In the genomic region with DNA sequence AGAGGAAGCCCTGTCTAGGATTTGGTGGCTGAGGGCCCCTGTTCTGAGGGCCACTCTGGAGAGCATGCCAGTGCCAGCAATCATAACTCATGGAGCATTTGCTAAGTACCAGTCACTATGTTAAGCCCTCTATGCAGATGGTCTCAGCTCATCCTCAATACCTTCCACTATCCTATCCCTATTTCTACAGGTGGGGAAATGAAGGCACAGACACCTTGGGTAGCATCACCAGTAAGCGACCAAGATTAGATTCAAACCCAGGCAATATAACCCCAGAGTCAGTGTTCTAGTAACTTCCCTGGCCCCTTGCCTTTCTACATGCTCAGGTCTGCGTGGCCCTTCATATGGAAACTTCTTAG, we compare ENCODE assay signal across 3 cellular contexts.
TF ChIP-seq lines count a peak whose summit lies in the region.

No MANE protein-coding gene starts in this region.

TF ChIP-seq in SK-N-SH treated with all-trans-retinoic acid at 6 μM for 48 hours, 23 proteins besides CTCF, POLR2A, EP300 and RAD21:
- TF ChIP-seq ISL1 (CRISPR knock-in tag; IDR thresholded peaks at IDR 0.05), result no peak
- TF ChIP-seq ZC3H10 (CRISPR knock-in tag; IDR thresholded peaks at IDR 0.05), result no peak
- TF ChIP-seq, protein P1, sequence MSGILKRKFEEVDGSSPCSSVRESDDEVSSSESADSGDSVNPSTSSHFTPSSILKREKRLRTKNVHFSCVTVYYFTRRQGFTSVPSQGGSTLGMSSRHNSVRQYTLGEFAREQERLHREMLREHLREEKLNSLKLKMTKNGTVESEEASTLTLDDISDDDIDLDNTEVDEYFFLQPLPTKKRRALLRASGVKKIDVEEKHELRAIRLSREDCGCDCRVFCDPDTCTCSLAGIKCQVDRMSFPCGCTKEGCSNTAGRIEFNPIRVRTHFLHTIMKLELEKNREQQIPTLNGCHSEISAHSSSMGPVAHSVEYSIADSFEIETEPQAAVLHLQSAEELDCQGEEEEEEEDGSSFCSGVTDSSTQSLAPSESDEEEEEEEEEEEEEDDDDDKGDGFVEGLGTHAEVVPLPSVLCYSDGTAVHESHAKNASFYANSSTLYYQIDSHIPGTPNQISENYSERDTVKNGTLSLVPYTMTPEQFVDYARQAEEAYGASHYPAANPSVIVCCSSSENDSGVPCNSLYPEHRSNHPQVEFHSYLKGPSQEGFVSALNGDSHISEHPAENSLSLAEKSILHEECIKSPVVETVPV (CRISPR knock-in tag; IDR thresholded peaks at IDR 0.05), result no peak
- 0 out of 2 replicates have a peak, but pooled peaks have one; percentile 5 for TF ChIP-seq SNAI2 (CRISPR knock-in tag; IDR thresholded peaks at IDR 0.05)
- TF ChIP-seq TCF4 (CRISPR knock-in tag; IDR thresholded peaks at IDR 0.05; ENCODE audit: borderline replicate concordance), result no peak
- 0 out of 2 replicates have a peak, but pooled peaks have one; percentile 4 for TF ChIP-seq CSDC2 (CRISPR knock-in tag; IDR thresholded peaks at IDR 0.05)
- TF ChIP-seq, protein P2, sequence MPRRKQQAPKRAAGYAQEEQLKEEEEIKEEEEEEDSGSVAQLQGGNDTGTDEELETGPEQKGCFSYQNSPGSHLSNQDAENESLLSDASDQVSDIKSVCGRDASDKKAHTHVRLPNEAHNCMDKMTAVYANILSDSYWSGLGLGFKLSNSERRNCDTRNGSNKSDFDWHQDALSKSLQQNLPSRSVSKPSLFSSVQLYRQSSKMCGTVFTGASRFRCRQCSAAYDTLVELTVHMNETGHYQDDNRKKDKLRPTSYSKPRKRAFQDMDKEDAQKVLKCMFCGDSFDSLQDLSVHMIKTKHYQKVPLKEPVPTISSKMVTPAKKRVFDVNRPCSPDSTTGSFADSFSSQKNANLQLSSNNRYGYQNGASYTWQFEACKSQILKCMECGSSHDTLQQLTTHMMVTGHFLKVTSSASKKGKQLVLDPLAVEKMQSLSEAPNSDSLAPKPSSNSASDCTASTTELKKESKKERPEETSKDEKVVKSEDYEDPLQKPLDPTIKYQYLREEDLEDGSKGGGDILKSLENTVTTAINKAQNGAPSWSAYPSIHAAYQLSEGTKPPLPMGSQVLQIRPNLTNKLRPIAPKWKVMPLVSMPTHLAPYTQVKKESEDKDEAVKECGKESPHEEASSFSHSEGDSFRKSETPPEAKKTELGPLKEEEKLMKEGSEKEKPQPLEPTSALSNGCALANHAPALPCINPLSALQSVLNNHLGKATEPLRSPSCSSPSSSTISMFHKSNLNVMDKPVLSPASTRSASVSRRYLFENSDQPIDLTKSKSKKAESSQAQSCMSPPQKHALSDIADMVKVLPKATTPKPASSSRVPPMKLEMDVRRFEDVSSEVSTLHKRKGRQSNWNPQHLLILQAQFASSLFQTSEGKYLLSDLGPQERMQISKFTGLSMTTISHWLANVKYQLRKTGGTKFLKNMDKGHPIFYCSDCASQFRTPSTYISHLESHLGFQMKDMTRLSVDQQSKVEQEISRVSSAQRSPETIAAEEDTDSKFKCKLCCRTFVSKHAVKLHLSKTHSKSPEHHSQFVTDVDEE (CRISPR knock-in tag; IDR thresholded peaks at IDR 0.05), result no peak

TF ChIP-seq in SK-N-SH, 30 proteins besides CTCF, POLR2A, EP300 and RAD21:
- no peak for TF ChIP-seq NRF1 (IDR thresholded peaks at IDR 0.05; ENCODE audit: low read depth, low read length)
- TF ChIP-seq MXI1 (IDR thresholded peaks at IDR 0.05; ENCODE audit: low read depth, low read length), result no peak
- TF ChIP-seq CHD2 (IDR thresholded peaks at IDR 0.05; ENCODE audit: low read length, partially characterized antibody), result no peak
- no peak for TF ChIP-seq TCF12 (IDR thresholded peaks at IDR 0.05)
- TF ChIP-seq FOXJ3 (CRISPR knock-in tag; IDR thresholded peaks at IDR 0.05), result no peak
- no peak for TF ChIP-seq NFIC (IDR thresholded peaks at IDR 0.05; ENCODE audit: borderline replicate concordance)
- no peak for TF ChIP-seq SMC3 (IDR thresholded peaks at IDR 0.05; ENCODE audit: low read depth, low read length)
- TF ChIP-seq, protein P3, sequence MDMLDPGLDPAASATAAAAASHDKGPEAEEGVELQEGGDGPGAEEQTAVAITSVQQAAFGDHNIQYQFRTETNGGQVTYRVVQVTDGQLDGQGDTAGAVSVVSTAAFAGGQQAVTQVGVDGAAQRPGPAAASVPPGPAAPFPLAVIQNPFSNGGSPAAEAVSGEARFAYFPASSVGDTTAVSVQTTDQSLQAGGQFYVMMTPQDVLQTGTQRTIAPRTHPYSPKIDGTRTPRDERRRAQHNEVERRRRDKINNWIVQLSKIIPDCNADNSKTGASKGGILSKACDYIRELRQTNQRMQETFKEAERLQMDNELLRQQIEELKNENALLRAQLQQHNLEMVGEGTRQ (IDR thresholded peaks at IDR 0.05; ENCODE audit: borderline replicate concordance, low read depth, low read length), result no peak
- TF ChIP-seq JUND (IDR thresholded peaks at IDR 0.05), result no peak

TF ChIP-seq in endothelial cell of umbilical vein, 7 proteins besides CTCF, POLR2A, EP300 and RAD21 (continued from another document):
- TF ChIP-seq, protein P4, sequence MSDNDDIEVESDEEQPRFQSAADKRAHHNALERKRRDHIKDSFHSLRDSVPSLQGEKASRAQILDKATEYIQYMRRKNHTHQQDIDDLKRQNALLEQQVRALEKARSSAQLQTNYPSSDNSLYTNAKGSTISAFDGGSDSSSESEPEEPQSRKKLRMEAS (IDR thresholded peaks at IDR 0.05; ENCODE audit: insufficient read depth, insufficient read length), result no peak
- TF ChIP-seq JUN (IDR thresholded peaks at IDR 0.05; ENCODE audit: borderline replicate concordance, insufficient read depth, insufficient read length, low read depth), result no peak
- no peak for TF ChIP-seq POLR2AphosphoS5 (IDR thresholded peaks at IDR 0.05; ENCODE audit: insufficient read depth, low read depth, low read length)
- no peak for TF ChIP-seq EZH2 (IDR thresholded peaks at IDR 0.05; ENCODE audit: borderline replicate concordance, low read depth, low read length, severe bottlenecking)
- no peak for TF ChIP-seq GATA2 (IDR thresholded peaks at IDR 0.05; ENCODE audit: insufficient read depth, insufficient read length, low read depth, low read length)
- no peak for TF ChIP-seq MYC (IDR thresholded peaks at IDR 0.05; ENCODE audit: low read depth, low read length)
